ENCODE assay signal across 2 cellular contexts in the genomic region with DNA sequence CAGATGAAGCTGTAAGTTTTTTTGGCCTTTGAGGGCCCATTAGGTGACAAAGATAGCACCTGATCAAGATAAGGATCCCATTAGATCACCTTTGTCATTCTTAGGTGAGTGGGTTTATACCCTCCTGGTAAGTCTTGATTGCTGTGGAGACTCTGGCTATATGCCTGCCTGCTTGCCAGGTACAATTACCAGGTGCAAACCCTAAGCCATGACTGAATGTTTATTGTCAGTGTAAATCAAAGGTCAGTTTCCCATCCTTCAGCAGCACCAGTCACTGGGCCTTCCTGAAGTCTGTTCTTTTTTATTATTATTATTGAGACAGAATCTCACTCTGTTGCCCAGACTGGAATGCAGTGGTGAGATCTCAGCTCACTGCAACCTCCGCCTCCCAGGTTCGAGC.
TF ChIP-seq lines count a peak whose summit lies in the region.

No MANE protein-coding gene starts in this region.

TF ChIP-seq in SK-N-SH, 30 proteins besides CTCF, POLR2A, EP300 and RAD21 (continued from another document):
- TF ChIP-seq, protein P1, sequence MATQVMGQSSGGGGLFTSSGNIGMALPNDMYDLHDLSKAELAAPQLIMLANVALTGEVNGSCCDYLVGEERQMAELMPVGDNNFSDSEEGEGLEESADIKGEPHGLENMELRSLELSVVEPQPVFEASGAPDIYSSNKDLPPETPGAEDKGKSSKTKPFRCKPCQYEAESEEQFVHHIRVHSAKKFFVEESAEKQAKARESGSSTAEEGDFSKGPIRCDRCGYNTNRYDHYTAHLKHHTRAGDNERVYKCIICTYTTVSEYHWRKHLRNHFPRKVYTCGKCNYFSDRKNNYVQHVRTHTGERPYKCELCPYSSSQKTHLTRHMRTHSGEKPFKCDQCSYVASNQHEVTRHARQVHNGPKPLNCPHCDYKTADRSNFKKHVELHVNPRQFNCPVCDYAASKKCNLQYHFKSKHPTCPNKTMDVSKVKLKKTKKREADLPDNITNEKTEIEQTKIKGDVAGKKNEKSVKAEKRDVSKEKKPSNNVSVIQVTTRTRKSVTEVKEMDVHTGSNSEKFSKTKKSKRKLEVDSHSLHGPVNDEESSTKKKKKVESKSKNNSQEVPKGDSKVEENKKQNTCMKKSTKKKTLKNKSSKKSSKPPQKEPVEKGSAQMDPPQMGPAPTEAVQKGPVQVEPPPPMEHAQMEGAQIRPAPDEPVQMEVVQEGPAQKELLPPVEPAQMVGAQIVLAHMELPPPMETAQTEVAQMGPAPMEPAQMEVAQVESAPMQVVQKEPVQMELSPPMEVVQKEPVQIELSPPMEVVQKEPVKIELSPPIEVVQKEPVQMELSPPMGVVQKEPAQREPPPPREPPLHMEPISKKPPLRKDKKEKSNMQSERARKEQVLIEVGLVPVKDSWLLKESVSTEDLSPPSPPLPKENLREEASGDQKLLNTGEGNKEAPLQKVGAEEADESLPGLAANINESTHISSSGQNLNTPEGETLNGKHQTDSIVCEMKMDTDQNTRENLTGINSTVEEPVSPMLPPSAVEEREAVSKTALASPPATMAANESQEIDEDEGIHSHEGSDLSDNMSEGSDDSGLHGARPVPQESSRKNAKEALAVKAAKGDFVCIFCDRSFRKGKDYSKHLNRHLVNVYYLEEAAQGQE (IDR thresholded peaks at IDR 0.05; ENCODE audit: low read depth, low read length), result no peak
- TF ChIP-seq RXRA (IDR thresholded peaks at IDR 0.05; ENCODE audit: borderline replicate concordance, low read depth) (no peak), GATA2 (CRISPR knock-in tag; IDR thresholded peaks at IDR 0.05) (no peak), RFX5 (IDR thresholded peaks at IDR 0.05; ENCODE audit: low read length) (no peak), YY1 (IDR thresholded peaks at IDR 0.05; ENCODE audit: low read depth) (no peak), ELF1 (IDR thresholded peaks at IDR 0.05) (no peak), EZH2phosphoT487 (IDR thresholded peaks at IDR 0.05; ENCODE audit: borderline replicate concordance, low read depth) (no peak)
- TF ChIP-seq, protein P2, sequence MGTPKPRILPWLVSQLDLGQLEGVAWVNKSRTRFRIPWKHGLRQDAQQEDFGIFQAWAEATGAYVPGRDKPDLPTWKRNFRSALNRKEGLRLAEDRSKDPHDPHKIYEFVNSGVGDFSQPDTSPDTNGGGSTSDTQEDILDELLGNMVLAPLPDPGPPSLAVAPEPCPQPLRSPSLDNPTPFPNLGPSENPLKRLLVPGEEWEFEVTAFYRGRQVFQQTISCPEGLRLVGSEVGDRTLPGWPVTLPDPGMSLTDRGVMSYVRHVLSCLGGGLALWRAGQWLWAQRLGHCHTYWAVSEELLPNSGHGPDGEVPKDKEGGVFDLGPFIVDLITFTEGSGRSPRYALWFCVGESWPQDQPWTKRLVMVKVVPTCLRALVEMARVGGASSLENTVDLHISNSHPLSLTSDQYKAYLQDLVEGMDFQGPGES (IDR thresholded peaks at IDR 0.05; ENCODE audit: low read depth, low read length), result no peak

TF ChIP-seq in SK-N-SH treated with all-trans-retinoic acid at 6 μM for 48 hours, 23 proteins besides CTCF, POLR2A, EP300 and RAD21 (continued from another document):
- TF ChIP-seq, protein P3, sequence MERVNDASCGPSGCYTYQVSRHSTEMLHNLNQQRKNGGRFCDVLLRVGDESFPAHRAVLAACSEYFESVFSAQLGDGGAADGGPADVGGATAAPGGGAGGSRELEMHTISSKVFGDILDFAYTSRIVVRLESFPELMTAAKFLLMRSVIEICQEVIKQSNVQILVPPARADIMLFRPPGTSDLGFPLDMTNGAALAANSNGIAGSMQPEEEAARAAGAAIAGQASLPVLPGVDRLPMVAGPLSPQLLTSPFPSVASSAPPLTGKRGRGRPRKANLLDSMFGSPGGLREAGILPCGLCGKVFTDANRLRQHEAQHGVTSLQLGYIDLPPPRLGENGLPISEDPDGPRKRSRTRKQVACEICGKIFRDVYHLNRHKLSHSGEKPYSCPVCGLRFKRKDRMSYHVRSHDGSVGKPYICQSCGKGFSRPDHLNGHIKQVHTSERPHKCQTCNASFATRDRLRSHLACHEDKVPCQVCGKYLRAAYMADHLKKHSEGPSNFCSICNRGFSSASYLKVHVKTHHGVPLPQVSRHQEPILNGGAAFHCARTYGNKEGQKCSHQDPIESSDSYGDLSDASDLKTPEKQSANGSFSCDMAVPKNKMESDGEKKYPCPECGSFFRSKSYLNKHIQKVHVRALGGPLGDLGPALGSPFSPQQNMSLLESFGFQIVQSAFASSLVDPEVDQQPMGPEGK (CRISPR knock-in tag; IDR thresholded peaks at IDR 0.05; ENCODE audit: borderline replicate concordance), result no peak
- no peak for TF ChIP-seq CSDC2 (CRISPR knock-in tag; IDR thresholded peaks at IDR 0.05)
- no peak for TF ChIP-seq RARB (CRISPR knock-in tag; IDR thresholded peaks at IDR 0.05)
- TF ChIP-seq TOX (CRISPR knock-in tag; IDR thresholded peaks at IDR 0.05; ENCODE audit: borderline replicate concordance), result no peak
- no peak for TF ChIP-seq ESRRG (CRISPR knock-in tag; IDR thresholded peaks at IDR 0.05)
- no peak for TF ChIP-seq ARNTL (CRISPR knock-in tag; IDR thresholded peaks at IDR 0.05; ENCODE audit: borderline replicate concordance, low read depth)
- TF ChIP-seq, protein P4, sequence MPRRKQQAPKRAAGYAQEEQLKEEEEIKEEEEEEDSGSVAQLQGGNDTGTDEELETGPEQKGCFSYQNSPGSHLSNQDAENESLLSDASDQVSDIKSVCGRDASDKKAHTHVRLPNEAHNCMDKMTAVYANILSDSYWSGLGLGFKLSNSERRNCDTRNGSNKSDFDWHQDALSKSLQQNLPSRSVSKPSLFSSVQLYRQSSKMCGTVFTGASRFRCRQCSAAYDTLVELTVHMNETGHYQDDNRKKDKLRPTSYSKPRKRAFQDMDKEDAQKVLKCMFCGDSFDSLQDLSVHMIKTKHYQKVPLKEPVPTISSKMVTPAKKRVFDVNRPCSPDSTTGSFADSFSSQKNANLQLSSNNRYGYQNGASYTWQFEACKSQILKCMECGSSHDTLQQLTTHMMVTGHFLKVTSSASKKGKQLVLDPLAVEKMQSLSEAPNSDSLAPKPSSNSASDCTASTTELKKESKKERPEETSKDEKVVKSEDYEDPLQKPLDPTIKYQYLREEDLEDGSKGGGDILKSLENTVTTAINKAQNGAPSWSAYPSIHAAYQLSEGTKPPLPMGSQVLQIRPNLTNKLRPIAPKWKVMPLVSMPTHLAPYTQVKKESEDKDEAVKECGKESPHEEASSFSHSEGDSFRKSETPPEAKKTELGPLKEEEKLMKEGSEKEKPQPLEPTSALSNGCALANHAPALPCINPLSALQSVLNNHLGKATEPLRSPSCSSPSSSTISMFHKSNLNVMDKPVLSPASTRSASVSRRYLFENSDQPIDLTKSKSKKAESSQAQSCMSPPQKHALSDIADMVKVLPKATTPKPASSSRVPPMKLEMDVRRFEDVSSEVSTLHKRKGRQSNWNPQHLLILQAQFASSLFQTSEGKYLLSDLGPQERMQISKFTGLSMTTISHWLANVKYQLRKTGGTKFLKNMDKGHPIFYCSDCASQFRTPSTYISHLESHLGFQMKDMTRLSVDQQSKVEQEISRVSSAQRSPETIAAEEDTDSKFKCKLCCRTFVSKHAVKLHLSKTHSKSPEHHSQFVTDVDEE (CRISPR knock-in tag; IDR thresholded peaks at IDR 0.05), result no peak
- no peak for TF ChIP-seq SNAI2 (CRISPR knock-in tag; IDR thresholded peaks at IDR 0.05)
- no peak for TF ChIP-seq ZNF565 (CRISPR knock-in tag; conservative IDR thresholded peaks at IDR 0.05; ENCODE audit: low read depth)
- no peak for TF ChIP-seq TCF4 (CRISPR knock-in tag; IDR thresholded peaks at IDR 0.05; ENCODE audit: borderline replicate concordance)
- TF ChIP-seq GLIS3 (CRISPR knock-in tag; IDR thresholded peaks at IDR 0.05), result no peak
- no peak for TF ChIP-seq OSR1 (CRISPR knock-in tag; IDR thresholded peaks at IDR 0.05)
